In genomic region chr2:234960091-234961088, GRCh38 we compare ENCODE assay signal across 11 cellular contexts. TPM values are rescaled to one million over a fixed set of nuclear protein-coding genes. Genes with fewer than 3 reads are reported as not detected.
DNase-seq lines count a peak whose midpoint lies in the region; ATAC-seq and TF ChIP-seq lines count a peak whose summit lies in the region.
"Had no signal": no experiment of that assay in that cellular context is flagged by ENCODE, and none has a peak within 500 bp of the region (broad histone marks: within the 10 kb centered on the region; RNA-seq: fewer than 3 reads in every experiment).

No MANE protein-coding gene starts in this region.

- WGBS in mesendoderm (ENCODE audit: extremely low coverage, insufficient coverage, low lambda C conversion rate) = no CpG with 5 or more reads among the region's 14 CpGs

- POLR2A ChIA-PET in naive thymus-derived CD4-positive, alpha-beta T cell (lab: Charles Lee) = no interaction called here

- H3K36me3 Mint-ChIP-seq in effector memory CD8-positive, alpha-beta T cell (ENCODE audit: insufficient read depth) = no peaks in the 10 kb centered on the region
- no peaks in the 10 kb centered on the region for H3K36me3 Mint-ChIP-seq in naive thymus-derived CD4-positive, alpha-beta T cell

- peaks cover 45% of the 10 kb centered on the region for H3K79me1 ChIP-seq in mesendoderm (ENCODE audit: low read length)

- no peak overlapping the region for H4K8ac ChIP-seq in mesendoderm (ENCODE audit: low read depth, low read length)

- H3K4me3 ChIP-seq in mesendoderm (ENCODE audit: low read length) = no peak overlapping the region
- H3K4me3 ChIP-seq in naive thymus-derived CD4-positive, alpha-beta T cell (ENCODE audit: low read length) = no peak overlapping the region

- H3K9me3 Mint-ChIP-seq in effector memory CD8-positive, alpha-beta T cell = no peaks in the 10 kb centered on the region
- H3K9me3 Mint-ChIP-seq in naive thymus-derived CD4-positive, alpha-beta T cell = peaks cover 0 to 2% (median 0%) of the 10 kb centered on the region in 11 donors
- H3K9me3 Mint-ChIP-seq: dendritic cell treated with granulocyte-macrophage colony-stimulating factor and Interleukin-4, amounts not matched to agents 40 ng/mL and 50 ng/mL, for 4 days had no signal

- peak; percentile 44 for DNase-seq in AG09319 (ENCODE audit: extremely low read depth, low read depth)
- DNase-seq in NCI-H128 (lab: John Stamatoyannopoulos, UW; ENCODE audit: unreplicated experiment) = peak; percentile 9
- peak; percentile 89 for DNase-seq in dermis blood vessel endothelial cell
- no peak for DNase-seq in mesendoderm
- DNase-seq in dedifferentiated amniotic fluid mesenchymal stem cell (ENCODE audit: extremely low spot score) = no peak
- no peak for DNase-seq in effector memory CD8-positive, alpha-beta T cell
- no peak for DNase-seq in naive thymus-derived CD4-positive, alpha-beta T cell

- H3K4me1 ChIP-seq in mesendoderm (ENCODE audit: control insufficient read depth, low read depth, low read length) = peaks cover 30% of the 10 kb centered on the region
- H3K4me1 ChIP-seq in naive thymus-derived CD4-positive, alpha-beta T cell (ENCODE audit: control insufficient read depth in 2 of 2, insufficient read depth in 2 of 2, low read length in 2 of 2) = no peaks in the 10 kb centered on the region

- no peak overlapping the region for H2BK120ac ChIP-seq in mesendoderm (ENCODE audit: low read depth, low read length)

- no peak overlapping the region for H3K27ac ChIP-seq in mesendoderm (ENCODE audit: low read depth, low read length)
- H3K27ac ChIP-seq in naive thymus-derived CD4-positive, alpha-beta T cell (ENCODE audit: low read depth, low read length) = no peak overlapping the region
- H3K27ac ChIP-seq: C4-2B, RWPE1 had no signal

- no peak overlapping the region for H3K23ac ChIP-seq in mesendoderm (ENCODE audit: low read length)

- H3K9me3 ChIP-seq in naive thymus-derived CD4-positive, alpha-beta T cell (ENCODE audit: control insufficient read depth in 2 of 3, low read length in 3 of 3) = no peaks in the 10 kb centered on the region

- H3K27ac Mint-ChIP-seq in effector memory CD8-positive, alpha-beta T cell = no peak overlapping the region
- H3K27ac Mint-ChIP-seq in naive thymus-derived CD4-positive, alpha-beta T cell = no peak overlapping the region
- H3K27ac Mint-ChIP-seq: dendritic cell treated with granulocyte-macrophage colony-stimulating factor and Interleukin-4, amounts not matched to agents 40 ng/mL and 50 ng/mL, for 4 days had no signal

- H2AK5ac ChIP-seq in mesendoderm (ENCODE audit: low read length) = no peak overlapping the region

- TF ChIP-seq CTCF in AG09319 (IDR thresholded peaks at IDR 0.05; ENCODE audit: low read depth, low read length) = no peak

- H3K4me2 ChIP-seq in mesendoderm (ENCODE audit: low read length) = no peak overlapping the region

- H3K36me3 ChIP-seq in mesendoderm (ENCODE audit: control insufficient read depth, insufficient read depth, low read length) = no peaks in the 10 kb centered on the region
- no peaks in the 10 kb centered on the region for H3K36me3 ChIP-seq in naive thymus-derived CD4-positive, alpha-beta T cell (ENCODE audit: control insufficient read depth in 2 of 3, insufficient read depth in 3 of 3, low read length in 3 of 3)

- peak overlapping the region; percentile 77 for H3K18ac ChIP-seq in mesendoderm (ENCODE audit: low read length)

- no peak overlapping the region for H3K9ac ChIP-seq in mesendoderm (ENCODE audit: low read length)

- H2BK5ac ChIP-seq in mesendoderm (ENCODE audit: low read length) = no peak overlapping the region

- H3K4me3 Mint-ChIP-seq in effector memory CD8-positive, alpha-beta T cell = no peak overlapping the region
- no peak overlapping the region for H3K4me3 Mint-ChIP-seq in naive thymus-derived CD4-positive, alpha-beta T cell
- H3K4me3 Mint-ChIP-seq: dendritic cell treated with granulocyte-macrophage colony-stimulating factor and Interleukin-4, amounts not matched to agents 40 ng/mL and 50 ng/mL, for 4 days had no signal

- CTCF ChIA-PET in naive thymus-derived CD4-positive, alpha-beta T cell (lab: Charles Lee) = no interaction called here

- peaks cover 90% of the 10 kb centered on the region for H3K79me2 ChIP-seq in mesendoderm (ENCODE audit: control insufficient read depth, insufficient read depth, low read length)

- H3K27me3 ChIP-seq in mesendoderm (ENCODE audit: insufficient read depth, low read length, poor library complexity) = no peaks in the 10 kb centered on the region
- no peaks in the 10 kb centered on the region for H3K27me3 ChIP-seq in naive thymus-derived CD4-positive, alpha-beta T cell (ENCODE audit: control insufficient read depth in 2 of 2, insufficient read depth in 2 of 2, low read length in 2 of 2)

- no peak overlapping the region for H2BK15ac ChIP-seq in mesendoderm (replicated peaks; ENCODE audit: low read depth)

- ATAC-seq in HG03045 (IDR thresholded peaks at IDR 0.05; ENCODE audit: unreplicated experiment) = no peak
- ATAC-seq in effector memory CD8-positive, alpha-beta T cell (replicated peaks) = no peak
- no peak for ATAC-seq in naive thymus-derived CD4-positive, alpha-beta T cell

- H3K4me1 Mint-ChIP-seq in effector memory CD8-positive, alpha-beta T cell (ENCODE audit: low read depth in 2 of 2) = no peaks in the 10 kb centered on the region
- H3K4me1 Mint-ChIP-seq in naive thymus-derived CD4-positive, alpha-beta T cell = no peaks in the 10 kb centered on the region

- intact Hi-C loops in naive thymus-derived CD4-positive, alpha-beta T cell (cut with micrococcal nuclease) = no loop called here

- no peak overlapping the region for H4K5ac ChIP-seq in mesendoderm (ENCODE audit: low read length)

- no peak overlapping the region for H3K56ac ChIP-seq in mesendoderm (ENCODE audit: low read length)

- peaks cover 23 to 57% of the 10 kb centered on the region in 2 donors for H3K27me3 Mint-ChIP-seq in effector memory CD8-positive, alpha-beta T cell
- H3K27me3 Mint-ChIP-seq in naive thymus-derived CD4-positive, alpha-beta T cell = peaks cover 11 to 40% (median 29%) of the 10 kb centered on the region in 5 donors

- no peak overlapping the region for H3K4ac ChIP-seq in mesendoderm (ENCODE audit: low read depth, low read length)

RNA-seq across cellular contexts. Expression of gene SH3BP4, which starts 8.6 kb away (rescaled TPM):
- 35.4 and 42.3 TPM in 2 replicates for total RNA-seq in dermis blood vessel endothelial cell
- polyA plus RNA-seq in mesendoderm (2013, experiment 1 of 2) = 26.4 TPM
- polyA plus RNA-seq in mesendoderm (2013, experiment 2 of 2) = 26.9 TPM
- 1 to 10 TPM in 1 of 5 experiments, under 1 TPM in 3, not detected in 1; 0.41 to 2.6 (median 0.63) TPM for total RNA-seq in naive thymus-derived CD4-positive, alpha-beta T cell
- polyA plus RNA-seq in naive thymus-derived CD4-positive, alpha-beta T cell = not detected

Comparison
In these comparisons a context has a peak if more than half of its experiments do, and no peak if none do; other contexts are left out.
1. DNase-seq: peak in AG09319 (single experiment), NCI-H128 (single experiment) and dermis blood vessel endothelial cell (single experiment); none in mesendoderm (single experiment), dedifferentiated amniotic fluid mesenchymal stem cell (single experiment), effector memory CD8-positive, alpha-beta T cell (0 of 3) and naive thymus-derived CD4-positive, alpha-beta T cell (0 of 9).
2. RNA of gene SH3BP4, which starts 8.6 kb away (total RNA-seq): 35.4 to 42.3 TPM in dermis blood vessel endothelial cell; 0.41 to 2.6 TPM in naive thymus-derived CD4-positive, alpha-beta T cell; every median in the first group is over 10 times any median in the second.